Comparison of ENCODE assay signal across 25 cellular contexts in genomic region chr18:68742206-68742605, GRCh38.
"Had no signal": no experiment of that assay in that cellular context is flagged by ENCODE, and none has a peak within 500 bp of the region (broad histone marks: within the 10 kb centered on the region; RNA-seq: fewer than 3 reads in every experiment).

No MANE protein-coding gene starts in this region.

- FAIRE-seq: endothelial cell of umbilical vein, keratinocyte had no signal

- H3K4me1 Mint-ChIP-seq: endodermal cell; immature natural killer cell; naive thymus-derived CD4-positive, alpha-beta T cell; stimulated activated memory B cell treated with anti-CD40 and anti-IgM and Interleukin-4, amounts not matched to agents 10 μg/mL and 1 μg/mL and 100 μg/mL, for 72 hours had no signal

- H3K36me3 Mint-ChIP-seq: immature natural killer cell; stimulated activated memory B cell treated with anti-CD40 and anti-IgM and Interleukin-4, amounts not matched to agents 10 μg/mL and 1 μg/mL and 100 μg/mL, for 72 hours had no signal

- H3K4me3 Mint-ChIP-seq: endodermal cell; immature natural killer cell; naive thymus-derived CD4-positive, alpha-beta T cell; nephron progenitor cell; stimulated activated memory B cell treated with anti-CD40 and anti-IgM and Interleukin-4, amounts not matched to agents 10 μg/mL and 1 μg/mL and 100 μg/mL, for 72 hours; stimulated activated naive CD8-positive, alpha-beta T cell treated with anti-CD3 and anti-CD28 coated beads, Interleukin-15, Interleukin-2, amounts not matched to agents 100 ng/mL and 50 ng/mL, for 24 hours had no signal

- H3K4me1 ChIP-seq: psoas muscle, right lobe of liver, spleen, testis, tibial nerve, upper lobe of right lung, vagina had no signal

- H3K9me3 ChIP-seq: psoas muscle, right lobe of liver, spleen, testis, tibial nerve, upper lobe of right lung, vagina had no signal

- H3K27me3 ChIP-seq: right lobe of liver, spleen, testis, tibial nerve, upper lobe of right lung, vagina had no signal

- H3K27ac ChIP-seq: coronary artery, psoas muscle, right lobe of liver, spleen, testis, tibial nerve, upper lobe of right lung, vagina had no signal

- H3K27me3 Mint-ChIP-seq: naive thymus-derived CD4-positive, alpha-beta T cell; stimulated activated memory B cell treated with anti-CD40 and anti-IgM and Interleukin-4, amounts not matched to agents 10 μg/mL and 1 μg/mL and 100 μg/mL, for 72 hours; stimulated activated naive CD8-positive, alpha-beta T cell treated with anti-CD3 and anti-CD28 coated beads, Interleukin-15, Interleukin-2, amounts not matched to agents 100 ng/mL and 50 ng/mL, for 24 hours had no signal

- H3K9me3 Mint-ChIP-seq: endodermal cell; immature natural killer cell; naive thymus-derived CD4-positive, alpha-beta T cell; nephron progenitor cell; stimulated activated memory B cell treated with anti-CD40 and anti-IgM and Interleukin-4, amounts not matched to agents 10 μg/mL and 1 μg/mL and 100 μg/mL, for 72 hours; stimulated activated naive CD8-positive, alpha-beta T cell treated with anti-CD3 and anti-CD28 coated beads, Interleukin-15, Interleukin-2, amounts not matched to agents 100 ng/mL and 50 ng/mL, for 24 hours had no signal

- H3K36me3 ChIP-seq: right lobe of liver, spleen, tibial nerve, upper lobe of right lung, vagina had no signal

- ATAC-seq: left ventricle myocardium superior; naive thymus-derived CD4-positive, alpha-beta T cell; psoas muscle; right lobe of liver; stimulated activated memory B cell treated with anti-CD40 and anti-IgM and Interleukin-4, amounts not matched to agents 10 μg/mL and 1 μg/mL and 100 μg/mL, for 72 hours; upper lobe of right lung had no signal

- DNase-seq: effector CD4-positive, alpha-beta T cell; endodermal cell; erythroblast; immature natural killer cell; left ventricle myocardium superior; mesenchymal stem cell; naive thymus-derived CD4-positive, alpha-beta T cell; nephron progenitor cell; psoas muscle; retina; right lobe of liver; spleen; stimulated activated CD4-positive, alpha-beta T cell treated with anti-CD3 and anti-CD28 coated beads, Interleukin-15, amount 100 ng/mL, for 24 hours; stimulated activated CD4-positive, alpha-beta T cell treated with anti-CD3 and anti-CD28 coated beads, Interleukin-1b, Interleukin-23, amount 100 ng/mL, for 48 hours; stimulated activated CD4-positive, alpha-beta T cell treated with anti-CD3 and anti-CD28 coated beads, Interleukin-4, amount 100 ng/mL, for 24 hours; testis; upper lobe of right lung had no signal

- H3K4me3 ChIP-seq: coronary artery, lung, psoas muscle, right lobe of liver, spleen, testis, tibial nerve, upper lobe of right lung, vagina had no signal
